ENCODE assay signal across 8 cellular contexts in the genomic region with DNA sequence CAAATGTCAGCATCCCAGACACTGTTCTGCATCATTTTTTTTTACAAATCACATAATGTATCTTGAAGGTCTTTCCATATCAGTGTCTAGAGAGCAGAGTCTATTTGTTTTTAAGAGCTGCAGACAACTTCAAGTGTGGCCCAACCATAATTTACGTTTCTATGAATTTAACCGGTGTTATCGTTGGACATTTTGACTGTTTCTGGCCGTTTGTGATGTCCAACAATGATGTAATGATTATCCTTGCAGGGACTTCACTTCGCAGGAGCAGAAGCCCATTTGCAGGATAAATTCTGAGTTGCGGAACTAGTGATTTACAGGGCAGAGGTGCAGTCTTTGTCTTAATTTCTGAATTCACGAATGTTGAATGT. TPM values are rescaled to one million over a fixed set of nuclear protein-coding genes. Genes with fewer than 3 reads are reported as not detected.
DNase-seq lines count a peak whose midpoint lies in the region; ATAC-seq and TF ChIP-seq lines count a peak whose summit lies in the region.

No MANE protein-coding gene starts in this region.

- intact Hi-C loops in mucosa of descending colon (cut with DNase I, micrococcal nuclease), result no loop called here

- H3K4me1 Mint-ChIP-seq in CD4-positive, CD25-positive, alpha-beta regulatory T cell, result peaks cover 12 to 20% (median 19%) of the 10 kb centered on the region in 4 donors
- peaks cover 10% of the 10 kb centered on the region for H3K4me1 Mint-ChIP-seq in chondrocyte (ENCODE audit: low read depth)
- H3K4me1 Mint-ChIP-seq in nephron, result peaks cover 7% of the 10 kb centered on the region

- H3K27me3 Mint-ChIP-seq in CD4-positive, CD25-positive, alpha-beta regulatory T cell, result peaks cover 12% of the 10 kb centered on the region
- H3K27me3 Mint-ChIP-seq in chondrocyte (ENCODE audit: low read depth), result peaks cover 23% of the 10 kb centered on the region
- peaks cover 5% of the 10 kb centered on the region for H3K27me3 Mint-ChIP-seq in nephron (ENCODE audit: low read depth)

- H3K36me3 ChIP-seq in CD4-positive, CD25-positive, alpha-beta regulatory T cell (ENCODE audit: control insufficient read depth, insufficient read depth, low read length), result no peaks in the 10 kb centered on the region
- H3K36me3 ChIP-seq in mucosa of descending colon (ENCODE audit: low read depth), result no peaks in the 10 kb centered on the region

- peak overlapping the region; percentile 73 for H3K27ac ChIP-seq in CD4-positive, CD25-positive, alpha-beta regulatory T cell (ENCODE audit: insufficient read depth, low read length, poor library complexity, severe bottlenecking)

- peaks cover 24% of the 10 kb centered on the region for H3K4me1 ChIP-seq in CD4-positive, CD25-positive, alpha-beta regulatory T cell (ENCODE audit: control insufficient read depth, insufficient read depth, low read length, poor library complexity, severe bottlenecking)
- H3K4me1 ChIP-seq in mucosa of descending colon (ENCODE audit: low read depth), result no peaks in the 10 kb centered on the region

- H3K4me3 ChIP-seq in CD4-positive, CD25-positive, alpha-beta regulatory T cell (ENCODE audit: low read depth, low read length), result peak overlapping the region; percentile 76
- no peak overlapping the region for H3K4me3 ChIP-seq in mucosa of descending colon

- DNase-seq in CD4-positive, CD25-positive, alpha-beta regulatory T cell, result no peak
- DNase-seq in HS-5 (ENCODE audit: low read depth), result peak; percentile 3
- DNase-seq in chondrocyte (ENCODE audit: low spot score), result no peak
- DNase-seq in NCI-H1694 treated with DMSO at 0.1 percent for 48 hours (lab: John Stamatoyannopoulos, UW), result no peak
- DNase-seq in mucosa of gallbladder (ENCODE audit: low spot score), result no peak
- no peak for DNase-seq in mucosa of descending colon

- no peaks in the 10 kb centered on the region for H3K36me3 Mint-ChIP-seq in CD4-positive, CD25-positive, alpha-beta regulatory T cell
- no peaks in the 10 kb centered on the region for H3K36me3 Mint-ChIP-seq in chondrocyte (ENCODE audit: low read depth)
- no peaks in the 10 kb centered on the region for H3K36me3 Mint-ChIP-seq in nephron (ENCODE audit: low read depth)

- TF ChIP-seq CTCF in chondrocyte (IDR thresholded peaks at IDR 0.05), result no peak
- no peak for TF ChIP-seq CTCF in nephron (IDR thresholded peaks at IDR 0.05; ENCODE audit: unreplicated experiment in 3 of 3)
- no peak for TF ChIP-seq CTCF in mucosa of descending colon (IDR thresholded peaks at IDR 0.05)

- peak overlapping the region in 2 of 3 donors; percentile 19 to 65 for H3K27ac Mint-ChIP-seq in CD4-positive, CD25-positive, alpha-beta regulatory T cell
- H3K27ac Mint-ChIP-seq in chondrocyte (ENCODE audit: unreplicated experiment) (peak overlapping the region; percentile 24), nephron (peak overlapping the region; percentile 7 to 42 (median 26))

- H3K27me3 ChIP-seq in CD4-positive, CD25-positive, alpha-beta regulatory T cell (ENCODE audit: control insufficient read depth, insufficient read depth, low read length), result peaks cover 1% of the 10 kb centered on the region

- H3K9me3 ChIP-seq in CD4-positive, CD25-positive, alpha-beta regulatory T cell (ENCODE audit: control insufficient read depth in 2 of 2, low read length in 2 of 2), result no peaks in the 10 kb centered on the region
- no peaks in the 10 kb centered on the region for H3K9me3 ChIP-seq in mucosa of descending colon

- H3K9me3 Mint-ChIP-seq in CD4-positive, CD25-positive, alpha-beta regulatory T cell, result peaks cover 0 to 7% (median 1%) of the 10 kb centered on the region in 7 donors
- H3K9me3 Mint-ChIP-seq in chondrocyte (ENCODE audit: low read depth) (peaks cover 4% of the 10 kb centered on the region), nephron (no peaks in the 10 kb centered on the region)

- peak overlapping the region; percentile 72 to 90 (median 84) for H3K4me3 Mint-ChIP-seq in CD4-positive, CD25-positive, alpha-beta regulatory T cell
- H3K4me3 Mint-ChIP-seq in chondrocyte (ENCODE audit: unreplicated experiment) (peak overlapping the region; percentile 78), nephron (peak overlapping the region; percentile 64 to 86 (median 71))

- no peak for ATAC-seq in CD4-positive, CD25-positive, alpha-beta regulatory T cell (ENCODE audit: low read depth in 2 of 2)
- ATAC-seq in HG03342 (IDR thresholded peaks at IDR 0.05; ENCODE audit: unreplicated experiment) (no peak), mucosa of descending colon (no peak)

RNA-seq across cellular contexts. Expression of a gene that starts 26.9 kb away (rescaled TPM):
- 2.1 TPM for total RNA-seq in CD4-positive, CD25-positive, alpha-beta regulatory T cell
- 1 to 10 TPM in 1 of 4 donors, under 1 TPM in 3; 0.28 to 1.3 (median 0.61) TPM for polyA plus RNA-seq in CD4-positive, CD25-positive, alpha-beta regulatory T cell
- 0.18 to 0.47 TPM (median 0.27 TPM) in 3 replicates for total RNA-seq in chondrocyte
- 18.3 TPM for total RNA-seq in mucosa of gallbladder
- 10 to 100 TPM in 1 of 3 donors, 1 to 10 TPM in 2; 1.3 to 34.9 (median 3.5) TPM for total RNA-seq in mucosa of descending colon
